19 cellular contexts compared by ENCODE assay signal in the genomic region with DNA sequence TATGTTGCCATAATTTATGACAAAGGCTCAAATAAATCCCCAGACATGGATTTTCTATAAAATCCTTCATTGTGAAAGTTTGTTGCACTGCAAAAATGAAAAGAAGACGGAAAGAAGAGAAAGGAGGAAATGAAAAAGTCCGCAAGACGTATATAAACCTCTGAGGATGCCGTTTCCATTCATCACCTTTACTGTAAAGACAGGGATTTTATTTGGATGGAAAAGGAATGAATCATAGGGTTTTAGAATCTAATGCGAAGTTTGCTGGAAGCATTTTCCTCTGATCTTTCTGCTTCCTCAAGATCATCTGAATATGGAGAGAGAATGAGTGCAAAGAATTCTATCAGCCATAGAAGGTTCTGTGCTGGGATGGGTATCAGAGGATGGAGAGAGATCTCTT. TPM values are rescaled to one million over a fixed set of nuclear protein-coding genes. Genes with fewer than 3 reads are reported as not detected.
A peak's percentile ranks its signal among the peaks of the same experiment; 100 is the strongest.
DNase-seq lines count a peak whose midpoint lies in the region; ATAC-seq and TF ChIP-seq lines count a peak whose summit lies in the region.
"Had no signal": no experiment of that assay in that cellular context is flagged by ENCODE, and none has a peak within 500 bp of the region (broad histone marks: within the 10 kb centered on the region; RNA-seq: fewer than 3 reads in every experiment).

No MANE protein-coding gene starts in this region.

- no peaks in the 10 kb centered on the region for H3K36me3 Mint-ChIP-seq in activated CD4-positive, alpha-beta T cell treated with anti-CD3 and anti-CD28 coated beads, Interleukin-2, amount 10 ng/mL, durations not matched to agents 24 days and 14 days (ENCODE audit: low read depth)
- H3K36me3 Mint-ChIP-seq: CD8-positive, alpha-beta T cell had no signal

- TF ChIP-seq EP300 in SK-N-SH (IDR thresholded peaks at IDR 0.05; ENCODE audit: borderline replicate concordance in 1 of 2, low read depth in 1 of 2, low read length in 1 of 2) (no peak), sigmoid colon (IDR thresholded peaks at IDR 0.05) (no peak)

- no peak for TF ChIP-seq CTCF in SK-N-SH (IDR thresholded peaks at IDR 0.05)
- TF ChIP-seq CTCF in fibroblast of villous mesenchyme (IDR thresholded peaks at IDR 0.05; ENCODE audit: insufficient read depth, low read depth, low read length) = no peak
- TF ChIP-seq CTCF in vagina (IDR thresholded peaks at IDR 0.05) = no peak
- TF ChIP-seq CTCF in sigmoid colon (IDR thresholded peaks at IDR 0.05) = no peak

- POLR2A ChIA-PET in SK-N-SH (lab: Yijun Ruan, JAX) = no interaction called here

- no peak for ATAC-seq in SK-N-SH treated with all-trans-retinoic acid at 6 μM for 48 hours
- ATAC-seq in GM18511 (IDR thresholded peaks at IDR 0.05; ENCODE audit: unreplicated experiment) = no peak
- ATAC-seq: CD8-positive, alpha-beta T cell; GM23338; Panc1 had no signal

- TF ChIP-seq RAD21 in SK-N-SH (IDR thresholded peaks at IDR 0.05; ENCODE audit: low read length) = no peak

- intact Hi-C loops in vagina (cut with DNase I) (no loop called here), sigmoid colon (cut with DNase I) (no loop called here)
- intact Hi-C loops in activated CD4-positive, alpha-beta T cell treated with anti-CD3 and anti-CD28 coated beads, Interleukin-2, amount 10 ng/mL, durations not matched to agents 24 days and 14 days (cut with micrococcal nuclease) = no loop called here

- 44% methylated on average over 5 of the region's 5 CpGs for WGBS in SK-N-SH (ENCODE audit: low lambda C conversion rate)
- 81 to 83% methylated on average over 5 of the region's 5 CpGs for WGBS in sigmoid colon, 2 donors

- H3K27ac ChIP-seq in SK-N-SH (ENCODE audit: low read depth in 2 of 2, low read length in 1 of 2) (peak overlapping the region in 1 of 2 experiments; percentile 99; a peak in 2 of 4 replicates), vagina (peak overlapping the region; percentile 46), sigmoid colon (no peak overlapping the region)
- H3K27ac ChIP-seq: 22Rv1; BLaER1 treated with 17β-estradiol and CSF1 and Interleukin-3, amounts not matched to agents 10 nM and 100 nM had no signal

- H3K4me1 Mint-ChIP-seq in activated CD4-positive, alpha-beta T cell treated with anti-CD3 and anti-CD28 coated beads, Interleukin-2, amount 10 ng/mL, durations not matched to agents 24 days and 14 days = no peaks in the 10 kb centered on the region
- H3K4me1 Mint-ChIP-seq: GM23338 had no signal

- H3K9ac ChIP-seq in SK-N-SH (peak overlapping the region; percentile 79), adipocyte (ENCODE audit: low read length) (no peak overlapping the region)
- H3K9ac ChIP-seq: BLaER1 treated with 17β-estradiol and CSF1 and Interleukin-3, amounts not matched to agents 10 nM and 100 nM had no signal

- DNase-seq in SK-N-SH (no peak), adipocyte (ENCODE audit: low read depth) (peak; percentile 36), fibroblast of villous mesenchyme (ENCODE audit: low read depth) (peak; percentile 53), vagina (ENCODE audit: extremely low spot score in 2 of 2) (no peak), sigmoid colon (no peak)
- no peak for DNase-seq in activated CD4-positive, alpha-beta T cell treated with anti-CD3 and anti-CD28 coated beads, Interleukin-2, amount 10 ng/mL, durations not matched to agents 24 days and 14 days
- DNase-seq: CD8-positive, alpha-beta T cell; DMS153; KG1; NCI-H1105; NCI-H2029 treated with DMSO at 0.1 percent for 48 hours; NCI-H524 treated with DMSO at 0.1 percent for 48 hours; NCI-H82 had no signal

- peaks cover 0 to 24% of the 10 kb centered on the region in 2 experiments; a peak in 2 of 4 replicates for H3K4me1 ChIP-seq in SK-N-SH (ENCODE audit: control insufficient read depth in 1 of 2, insufficient read depth in 2 of 2, low read depth in 1 of 2, low read length in 1 of 2)
- H3K4me1 ChIP-seq in adipocyte (ENCODE audit: control insufficient read depth, insufficient read depth, low read length) = peaks cover 28% of the 10 kb centered on the region
- H3K4me1 ChIP-seq in vagina = no peaks in the 10 kb centered on the region
- H3K4me1 ChIP-seq in sigmoid colon = no peaks in the 10 kb centered on the region
- H3K4me1 ChIP-seq: BLaER1 treated with 17β-estradiol and CSF1 and Interleukin-3, amounts not matched to agents 10 nM and 100 nM had no signal

- peak overlapping the region; percentile 68 for H3K4me2 ChIP-seq in SK-N-SH
- H3K4me2 ChIP-seq: BLaER1 treated with 17β-estradiol and CSF1 and Interleukin-3, amounts not matched to agents 10 nM and 100 nM; GM23338 had no signal

- no peak overlapping the region for H3K27ac Mint-ChIP-seq in activated CD4-positive, alpha-beta T cell treated with anti-CD3 and anti-CD28 coated beads, Interleukin-2, amount 10 ng/mL, durations not matched to agents 24 days and 14 days
- H3K27ac Mint-ChIP-seq: CD8-positive, alpha-beta T cell; GM23338 had no signal

- H3K9me3 ChIP-seq in SK-N-SH (no peaks in the 10 kb centered on the region), adipocyte (ENCODE audit: control insufficient read depth, low read length) (no peaks in the 10 kb centered on the region), vagina (no peaks in the 10 kb centered on the region), sigmoid colon (no peaks in the 10 kb centered on the region)
- H3K9me3 ChIP-seq: BLaER1 treated with 17β-estradiol and CSF1 and Interleukin-3, amounts not matched to agents 10 nM and 100 nM had no signal

- TF ChIP-seq POLR2A in vagina (IDR thresholded peaks at IDR 0.05) (no peak), sigmoid colon (IDR thresholded peaks at IDR 0.05) (no peak)

- H2AFZ ChIP-seq in SK-N-SH (ENCODE audit: low read depth) = no peak overlapping the region
- H2AFZ ChIP-seq: GM23338 had no signal

- CTCF ChIA-PET in SK-N-SH (lab: Yijun Ruan, JAX) = interaction anchor here (2.2 kb wide), 1 partner anchor 60 kb away, joined by 4 read pairs; no protein-coding TSS in a partner anchor

- peaks cover 58% of the 10 kb centered on the region for H3F3A ChIP-seq in SK-N-SH (replicated peaks; ENCODE audit: insufficient read depth)

- no peaks in the 10 kb centered on the region for H3K9me2 ChIP-seq in SK-N-SH

- H3K9me3 Mint-ChIP-seq in activated CD4-positive, alpha-beta T cell treated with anti-CD3 and anti-CD28 coated beads, Interleukin-2, amount 10 ng/mL, durations not matched to agents 24 days and 14 days = no peaks in the 10 kb centered on the region
- H3K9me3 Mint-ChIP-seq: CD8-positive, alpha-beta T cell; GM23338 had no signal

- H3K4me3 ChIP-seq in SK-N-SH (ENCODE audit: low read depth in 2 of 2, low read length in 1 of 2) (peak overlapping the region in 1 of 2 experiments; percentile 13; a peak in 1 of 4 replicates), adipocyte (ENCODE audit: low read length) (no peak overlapping the region), fibroblast of villous mesenchyme (ENCODE audit: low read depth, low read length) (no peak overlapping the region), vagina (no peak overlapping the region), sigmoid colon (no peak overlapping the region)
- H3K4me3 ChIP-seq: BLaER1 treated with 17β-estradiol and CSF1 and Interleukin-3, amounts not matched to agents 10 nM and 100 nM; GM23338 had no signal

- no peaks in the 10 kb centered on the region for H3K36me3 ChIP-seq in SK-N-SH (replicated peaks in 1 of 2; ENCODE audit: control insufficient read depth in 1 of 2, insufficient read depth in 2 of 2, low read length in 1 of 2)
- no peaks in the 10 kb centered on the region for H3K36me3 ChIP-seq in adipocyte (ENCODE audit: control insufficient read depth, insufficient read depth, low read length, severe bottlenecking)
- no peaks in the 10 kb centered on the region for H3K36me3 ChIP-seq in vagina
- no peaks in the 10 kb centered on the region for H3K36me3 ChIP-seq in sigmoid colon
- H3K36me3 ChIP-seq: BLaER1 treated with 17β-estradiol and CSF1 and Interleukin-3, amounts not matched to agents 10 nM and 100 nM had no signal

- H3K79me2 ChIP-seq in SK-N-SH (ENCODE audit: insufficient read depth) = no peaks in the 10 kb centered on the region

- H4K20me1 ChIP-seq in SK-N-SH (ENCODE audit: insufficient read depth) = no peaks in the 10 kb centered on the region
- H4K20me1 ChIP-seq: BLaER1 treated with 17β-estradiol and CSF1 and Interleukin-3, amounts not matched to agents 10 nM and 100 nM had no signal

- no peaks in the 10 kb centered on the region for H3K27me3 ChIP-seq in SK-N-SH (ENCODE audit: insufficient read depth)
- H3K27me3 ChIP-seq in adipocyte (replicated peaks; ENCODE audit: control insufficient read depth, insufficient read depth, low read length) = no peaks in the 10 kb centered on the region
- no peaks in the 10 kb centered on the region for H3K27me3 ChIP-seq in vagina
- H3K27me3 ChIP-seq in sigmoid colon = peaks cover 0 to 5% (median 0%) of the 10 kb centered on the region in 3 donors
- H3K27me3 ChIP-seq: BLaER1 treated with 17β-estradiol and CSF1 and Interleukin-3, amounts not matched to agents 10 nM and 100 nM had no signal

- no peak overlapping the region for H3K4me3 Mint-ChIP-seq in activated CD4-positive, alpha-beta T cell treated with anti-CD3 and anti-CD28 coated beads, Interleukin-2, amount 10 ng/mL, durations not matched to agents 24 days and 14 days
- H3K4me3 Mint-ChIP-seq: CD8-positive, alpha-beta T cell; GM23338 had no signal

- peaks cover 37% of the 10 kb centered on the region for H3K27me3 Mint-ChIP-seq in activated CD4-positive, alpha-beta T cell treated with anti-CD3 and anti-CD28 coated beads, Interleukin-2, amount 10 ng/mL, durations not matched to agents 24 days and 14 days

TF ChIP-seq in SK-N-SH, 30 proteins besides CTCF, POLR2A, EP300 and RAD21 (continues in another document):
- 0 out of 2 replicates have a peak, but pooled peaks have one; percentile 3 for TF ChIP-seq FOSL2 (IDR thresholded peaks at IDR 0.05; ENCODE audit: borderline replicate concordance, low read depth)
- 0 out of 2 replicates have a peak, but pooled peaks have one; percentile 4 for TF ChIP-seq JUND (IDR thresholded peaks at IDR 0.05)
- no peak for TF ChIP-seq SMC3 (IDR thresholded peaks at IDR 0.05; ENCODE audit: low read depth, low read length)
- no peak for TF ChIP-seq RXRA (IDR thresholded peaks at IDR 0.05; ENCODE audit: borderline replicate concordance, low read depth)

TF ChIP-seq in SK-N-SH treated with all-trans-retinoic acid at 6 μM for 48 hours, 23 proteins besides CTCF, POLR2A, EP300 and RAD21 (continues in another document):
- no peak for TF ChIP-seq TCF4 (CRISPR knock-in tag; IDR thresholded peaks at IDR 0.05; ENCODE audit: borderline replicate concordance)
- no peak for TF ChIP-seq ZFP3 (CRISPR knock-in tag; IDR thresholded peaks at IDR 0.05)

RNA-seq across cellular contexts. Expression of a gene that starts 48.8 kb away (rescaled TPM):
- polyA plus RNA-seq in SK-N-SH (2012; rRNA removed) (16.6 and 17.6 TPM in 2 replicates), sigmoid colon (1 to 10 TPM in 2 of 3 donors, under 1 TPM in 1; 0.60 to 9.7 (median 2.1) TPM)
- 14.3 and 18.1 TPM in 2 replicates for polyA plus RNA-seq in SK-N-SH (2012; cell fraction: cytosol; rRNA removed)
- polyA plus RNA-seq in SK-N-SH (2012; cell fraction: nucleus; rRNA removed) = 13.7 and 20.5 TPM in 2 replicates
- total RNA-seq in fibroblast of villous mesenchyme (2.6 and 10.6 TPM in 2 replicates), vagina (27.3 TPM), sigmoid colon (10 to 100 TPM; 23.0 to 33.2 (median 30.0) TPM)
- 13.0 and 14.7 TPM in 2 replicates for total RNA-seq in activated CD4-positive, alpha-beta T cell treated with anti-CD3 and anti-CD28 coated beads, Interleukin-2, amount 10 ng/mL, durations not matched to agents 24 days and 14 days

Comparison
In these comparisons a context has a peak if more than half of its experiments do, and no peak if none do; other contexts are left out.
1. DNase-seq: peak in adipocyte (single experiment) and fibroblast of villous mesenchyme (single experiment); none in SK-N-SH (single experiment), vagina (0 of 2), activated CD4-positive, alpha-beta T cell treated with anti-CD3 and anti-CD28 coated beads, Interleukin-2, amount 10 ng/mL, durations not matched to agents 24 days and 14 days (single experiment) and sigmoid colon (single experiment).